9 cellular contexts compared by ENCODE assay signal in the genomic region with DNA sequence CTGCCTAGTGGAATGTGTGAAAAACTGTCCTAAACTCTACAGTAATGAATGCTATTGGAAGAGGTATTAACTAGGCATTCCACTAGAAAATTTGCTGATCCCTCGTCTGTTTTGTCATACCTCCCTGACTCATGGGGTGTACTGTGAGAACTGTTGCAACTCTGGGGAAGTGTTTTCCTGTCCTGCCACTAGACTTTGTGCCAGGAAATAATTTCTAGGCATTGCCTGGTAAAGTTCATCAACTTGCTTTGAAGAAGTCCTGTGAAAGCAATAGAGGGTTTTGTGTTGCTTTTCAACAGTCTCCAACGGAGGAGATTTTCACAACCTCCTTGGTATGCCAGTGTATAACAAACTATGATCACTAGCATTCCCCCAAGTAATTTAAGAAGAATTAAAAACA.
DNase-seq lines count a peak whose midpoint lies in the region; ATAC-seq, FAIRE-seq and TF ChIP-seq lines count a peak whose summit lies in the region.
"Had no signal": no experiment of that assay in that cellular context is flagged by ENCODE, and none has a peak within 500 bp of the region (broad histone marks: within the 10 kb centered on the region; RNA-seq: fewer than 3 reads in every experiment).

No MANE protein-coding gene starts in this region.

- H3K79me2 ChIP-seq in smooth muscle cell (ENCODE audit: low read depth): no peaks in the 10 kb centered on the region

- no peak overlapping the region for H3K27ac Mint-ChIP-seq in activated naive CD8-positive, alpha-beta T cell treated with anti-CD3 and anti-CD28 coated beads, Interleukin-2, amount 50 U/mL, for 24 hours

- H3K27ac ChIP-seq in smooth muscle cell (ENCODE audit: low read depth): peak overlapping the region; percentile 74

- no peak overlapping the region for H3K4me3 ChIP-seq in bronchial epithelial cell (ENCODE audit: low read depth, low read length)
- H3K4me3 ChIP-seq in smooth muscle cell: no peak overlapping the region

- H3K9me3 ChIP-seq in smooth muscle cell (replicated peaks; ENCODE audit: low read depth): no peaks in the 10 kb centered on the region

- no peak for ATAC-seq in GM21367 (IDR thresholded peaks at IDR 0.05; ENCODE audit: unreplicated experiment)
- no peak for ATAC-seq in GM21786 (IDR thresholded peaks at IDR 0.05; ENCODE audit: unreplicated experiment)
- no peak for ATAC-seq in activated naive CD8-positive, alpha-beta T cell treated with anti-CD3 and anti-CD28 coated beads, Interleukin-2, amount 50 U/mL, for 24 hours

- no peaks in the 10 kb centered on the region for H3K36me3 ChIP-seq in bronchial epithelial cell (ENCODE audit: control insufficient read depth, insufficient read depth, low read length)
- no peaks in the 10 kb centered on the region for H3K36me3 ChIP-seq in smooth muscle cell (ENCODE audit: low read depth)

- 3% methylated on average over 2 of the region's 2 CpGs for WGBS in smooth muscle cell (ENCODE audit: low lambda C conversion rate)

- H3F3A ChIP-seq in smooth muscle cell (ENCODE audit: low read depth): peaks cover 24% of the 10 kb centered on the region

- peak; percentile 43 for DNase-seq in HPDE6-E6E7 (ENCODE audit: extremely low spot score)
- peak; percentile 91 for DNase-seq in bronchial epithelial cell (ENCODE audit: low read depth)
- peak; percentile 41 for DNase-seq in hepatic stellate cell (ENCODE audit: low spot score)
- DNase-seq in smooth muscle cell (lab: John Stamatoyannopoulos, UW; ENCODE audit: unreplicated experiment): no peak
- DNase-seq in GM20000 (ENCODE audit: low spot score): no peak
- DNase-seq in activated naive CD8-positive, alpha-beta T cell treated with anti-CD3 and anti-CD28 coated beads, Interleukin-2, amount 50 U/mL, for 24 hours: no peak

- H3K9ac ChIP-seq in smooth muscle cell (ENCODE audit: low read depth): no peak overlapping the region

- no peak overlapping the region for H3K4me3 Mint-ChIP-seq in activated naive CD8-positive, alpha-beta T cell treated with anti-CD3 and anti-CD28 coated beads, Interleukin-2, amount 50 U/mL, for 24 hours
- H3K4me3 Mint-ChIP-seq: neural crest cell had no signal

- peak overlapping the region; percentile 10 for H3K4me2 ChIP-seq in smooth muscle cell

- H3K9me3 Mint-ChIP-seq in activated naive CD8-positive, alpha-beta T cell treated with anti-CD3 and anti-CD28 coated beads, Interleukin-2, amount 50 U/mL, for 24 hours: peaks cover 5% of the 10 kb centered on the region

- no peaks in the 10 kb centered on the region for H3K4me1 Mint-ChIP-seq in activated naive CD8-positive, alpha-beta T cell treated with anti-CD3 and anti-CD28 coated beads, Interleukin-2, amount 50 U/mL, for 24 hours

- FAIRE-seq in bronchial epithelial cell (lab: Jason Lieb, UNC): peak; percentile 23

- H4K20me1 ChIP-seq in smooth muscle cell (ENCODE audit: low read depth): no peaks in the 10 kb centered on the region

- H3K4me1 ChIP-seq in smooth muscle cell (ENCODE audit: low read depth): peaks cover 18% of the 10 kb centered on the region

- H3K27me3 ChIP-seq in bronchial epithelial cell (ENCODE audit: control insufficient read depth, insufficient read depth, low read length) (no peaks in the 10 kb centered on the region), smooth muscle cell (ENCODE audit: low read depth) (no peaks in the 10 kb centered on the region)

- peaks cover 1% of the 10 kb centered on the region for H3K27me3 Mint-ChIP-seq in activated naive CD8-positive, alpha-beta T cell treated with anti-CD3 and anti-CD28 coated beads, Interleukin-2, amount 50 U/mL, for 24 hours

- H2AFZ ChIP-seq in smooth muscle cell (ENCODE audit: low read depth): no peak overlapping the region

- TF ChIP-seq CTCF in bronchial epithelial cell (IDR thresholded peaks at IDR 0.05; ENCODE audit: insufficient read depth, low read length, severe bottlenecking) (no peak), smooth muscle cell (IDR thresholded peaks at IDR 0.05; ENCODE audit: borderline replicate concordance, insufficient read depth, poor library complexity, severe bottlenecking) (no peak), GM20000 (IDR thresholded peaks at IDR 0.05; ENCODE audit: extremely low read depth, missing control alignments) (no peak)

- no peaks in the 10 kb centered on the region for H3K36me3 Mint-ChIP-seq in activated naive CD8-positive, alpha-beta T cell treated with anti-CD3 and anti-CD28 coated beads, Interleukin-2, amount 50 U/mL, for 24 hours (ENCODE audit: low read depth)

Comparison
In these comparisons a context has a peak if more than half of its experiments do, and no peak if none do; other contexts are left out.
1. DNase-seq: peak in HPDE6-E6E7 (single experiment), bronchial epithelial cell (single experiment) and hepatic stellate cell (single experiment); none in smooth muscle cell (single experiment), GM20000 (single experiment) and activated naive CD8-positive, alpha-beta T cell treated with anti-CD3 and anti-CD28 coated beads, Interleukin-2, amount 50 U/mL, for 24 hours (single experiment).